In genomic region chr17:80743181-80743771, GRCh38 we compare ENCODE assay signal across 11 cellular contexts.
A peak's percentile ranks its signal among the peaks of the same experiment; 100 is the strongest.
DNase-seq lines count a peak whose midpoint lies in the region; ATAC-seq, FAIRE-seq and TF ChIP-seq lines count a peak whose summit lies in the region.
"Had no signal": no experiment of that assay in that cellular context is flagged by ENCODE, and none has a peak within 500 bp of the region (broad histone marks: within the 10 kb centered on the region; RNA-seq: fewer than 3 reads in every experiment).

No MANE protein-coding gene starts in this region.

- DNase-seq in AG09309 (ENCODE audit: low read depth) (peak; percentile 29), Kasumi-1 (lab: John Stamatoyannopoulos, UW) (peak; percentile 90), lung (ENCODE audit: low spot score) (peak; percentile 43), DMS53 treated with DMSO at 0.1 percent for 48 hours (lab: John Stamatoyannopoulos, UW; ENCODE audit: unreplicated experiment) (no peak), Karpas-422 (no peak), stomach (no peak), GM12891 (ENCODE audit: insufficient read length, low spot score) (no peak)
- DNase-seq: natural killer cell, SJCRH30 had no signal

- peaks cover 39% of the 10 kb centered on the region for H3K79me2 ChIP-seq in Karpas-422 (ENCODE audit: low read length)

- no peak for TF ChIP-seq EP300 in stomach (IDR thresholded peaks at IDR 0.05)

- H3K27ac ChIP-seq in lung (ENCODE audit: low read depth in 1 of 2, low read length in 1 of 2) (no peak overlapping the region), Karpas-422 (ENCODE audit: low read length) (no peak overlapping the region), stomach (no peak overlapping the region)
- H3K27ac ChIP-seq: gastroesophageal sphincter, SJCRH30 had no signal

- no peak for ATAC-seq in lung (ENCODE audit: insufficient read depth, low FRiP score)
- ATAC-seq: gastroesophageal sphincter had no signal

- peak overlapping the region; percentile 89 for H3K27ac Mint-ChIP-seq in activated naive CD8-positive, alpha-beta T cell

- peaks cover 0 to 5% of the 10 kb centered on the region in 2 donors for H3K4me1 ChIP-seq in lung (ENCODE audit: control insufficient read depth in 2 of 2, insufficient read depth in 2 of 2, low read length in 2 of 2)
- peaks cover 18% of the 10 kb centered on the region for H3K4me1 ChIP-seq in Karpas-422 (ENCODE audit: low read length)
- peaks cover 0 to 4% (median 0%) of the 10 kb centered on the region in 4 donors for H3K4me1 ChIP-seq in stomach
- H3K4me1 ChIP-seq: gastroesophageal sphincter, SJCRH30 had no signal

- no peaks in the 10 kb centered on the region for H3K9me2 ChIP-seq in Karpas-422 (replicated peaks; ENCODE audit: insufficient read depth, low read length)

- peaks cover 73% of the 10 kb centered on the region for H3K4me1 Mint-ChIP-seq in activated naive CD8-positive, alpha-beta T cell (ENCODE audit: low read depth)

- H3K4me2 ChIP-seq in Karpas-422 (ENCODE audit: low read depth, low read length, poor library complexity, severe bottlenecking): no peak overlapping the region

- H3K9me3 Mint-ChIP-seq in activated naive CD8-positive, alpha-beta T cell (ENCODE audit: low read depth): no peaks in the 10 kb centered on the region
- H3K9me3 Mint-ChIP-seq: natural killer cell had no signal

- peak overlapping the region; percentile 79 for H3K4me3 Mint-ChIP-seq in activated naive CD8-positive, alpha-beta T cell
- H3K4me3 Mint-ChIP-seq: natural killer cell had no signal

- no peaks in the 10 kb centered on the region for H3K36me3 ChIP-seq in lung (ENCODE audit: control insufficient read depth in 2 of 2, insufficient read depth in 2 of 2, low read length in 2 of 2)
- H3K36me3 ChIP-seq in Karpas-422 (ENCODE audit: insufficient read depth, low read length): peaks cover 13% of the 10 kb centered on the region
- peaks cover 0 to 16% (median 6%) of the 10 kb centered on the region in 4 donors for H3K36me3 ChIP-seq in stomach

- H3K4me3 ChIP-seq in AG09309 (ENCODE audit: control insufficient read depth, low read depth, low read length): no peak overlapping the region
- H3K4me3 ChIP-seq in lung: no peak overlapping the region
- no peak overlapping the region for H3K4me3 ChIP-seq in Karpas-422 (ENCODE audit: low read length)
- no peak overlapping the region for H3K4me3 ChIP-seq in stomach
- H3K4me3 ChIP-seq: gastroesophageal sphincter, SJCRH30 had no signal

- H3K9me3 ChIP-seq in lung (ENCODE audit: control insufficient read depth in 2 of 2, insufficient read depth in 1 of 2, low read length in 1 of 2) (peaks cover 0 to 3% of the 10 kb centered on the region in 2 donors), Karpas-422 (ENCODE audit: low read length) (no peaks in the 10 kb centered on the region), stomach (no peaks in the 10 kb centered on the region)
- H3K9me3 ChIP-seq: gastroesophageal sphincter had no signal

- TF ChIP-seq CTCF in AG09309 (IDR thresholded peaks at IDR 0.05; ENCODE audit: control insufficient read depth, insufficient read depth, low read depth, low read length, missing control alignments) (no peak), lung (IDR thresholded peaks at IDR 0.05; ENCODE audit: control extremely low read depth, extremely low read depth) (no peak), stomach (IDR thresholded peaks at IDR 0.05) (no peak)

- H3K27me3 ChIP-seq in lung (ENCODE audit: control insufficient read depth, insufficient read depth) (no peaks in the 10 kb centered on the region), Karpas-422 (ENCODE audit: low read length) (no peaks in the 10 kb centered on the region), stomach (no peaks in the 10 kb centered on the region)
- H3K27me3 ChIP-seq: gastroesophageal sphincter, SJCRH30 had no signal

- TF ChIP-seq POLR2A in stomach (IDR thresholded peaks at IDR 0.05) (no peak), GM12891 (IDR thresholded peaks at IDR 0.05; ENCODE audit: low read depth, low read length) (no peak)

- H3K27me3 Mint-ChIP-seq in activated naive CD8-positive, alpha-beta T cell: no peaks in the 10 kb centered on the region

- H3K36me3 Mint-ChIP-seq in activated naive CD8-positive, alpha-beta T cell: peaks cover 15% of the 10 kb centered on the region
- H3K36me3 Mint-ChIP-seq: natural killer cell had no signal

- H2AFZ ChIP-seq in Karpas-422 (ENCODE audit: low read length): no peak overlapping the region

- WGBS in lung, 2 donors: 71 to 86% methylated on average over 15 of the region's 15 CpGs
- 83 to 87% (median 86%) methylated on average over 14 to 15 of the region's 15 CpGs for WGBS in stomach, 5 donors

- no peaks in the 10 kb centered on the region for H4K20me1 ChIP-seq in Karpas-422 (ENCODE audit: insufficient read depth, low read depth, low read length)

- intact Hi-C loops in stomach (cut with DNase I; ENCODE audit: low total_unique reads): no loop called here

- no peak overlapping the region for H3K9ac ChIP-seq in Karpas-422 (ENCODE audit: low read length)

- no peak for FAIRE-seq in GM12891 (lab: Jason Lieb, UNC)

TF ChIP-seq in GM12891, 5 proteins besides CTCF, POLR2A, EP300 and RAD21:
- no peak for TF ChIP-seq TAF1 (IDR thresholded peaks at IDR 0.05; ENCODE audit: low read depth, low read length)
- TF ChIP-seq POU2F2 (IDR thresholded peaks at IDR 0.05; ENCODE audit: low read depth, low read length): no peak
- no peak for TF ChIP-seq SPI1 (IDR thresholded peaks at IDR 0.05; ENCODE audit: low read depth, low read length)

Comparison
In these comparisons a context has a peak if more than half of its experiments do, and no peak if none do; other contexts are left out.
1. DNase-seq: peak in AG09309 (single experiment), Kasumi-1 (2 of 2) and lung (single experiment); none in DMS53 treated with DMSO at 0.1 percent for 48 hours (single experiment), Karpas-422 (single experiment), stomach (single experiment) and GM12891 (single experiment).